ENCODE assay signal across 10 cellular contexts in the genomic region with DNA sequence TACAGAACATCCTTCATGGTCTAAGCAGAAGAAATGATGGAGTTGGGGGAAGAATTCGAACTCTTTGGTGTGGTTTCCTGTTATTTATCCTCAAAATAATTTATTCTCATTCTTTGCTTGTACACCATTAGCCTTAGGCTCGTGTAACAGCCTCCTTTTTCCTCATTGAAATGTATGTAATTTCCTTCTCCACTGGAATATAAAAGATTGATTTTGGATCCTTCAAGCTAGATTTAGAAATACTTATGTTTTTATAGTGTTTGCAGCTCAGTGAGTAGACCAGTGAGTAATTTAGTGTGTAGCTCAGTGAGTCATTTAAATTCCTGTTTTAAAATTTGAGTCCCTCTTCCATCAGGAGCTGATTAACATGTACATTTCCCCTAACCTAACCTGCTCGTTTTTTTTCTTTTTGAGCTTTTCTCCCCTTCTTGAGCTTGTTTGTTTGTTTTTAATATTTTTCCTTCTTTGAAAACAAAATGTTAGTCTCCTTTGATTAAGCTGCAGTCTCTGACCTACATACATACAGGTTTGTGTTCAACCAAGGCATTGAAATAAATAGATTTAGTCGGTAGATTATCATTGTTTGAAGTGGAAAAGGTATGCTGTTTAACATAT. TPM values are rescaled to one million over a fixed set of nuclear protein-coding genes. Genes with fewer than 3 reads are reported as not detected.
DNase-seq lines count a peak whose midpoint lies in the region; ATAC-seq, FAIRE-seq and TF ChIP-seq lines count a peak whose summit lies in the region.
"Had no signal": no experiment of that assay in that cellular context is flagged by ENCODE, and none has a peak within 500 bp of the region (broad histone marks: within the 10 kb centered on the region; RNA-seq: fewer than 3 reads in every experiment).

No MANE protein-coding gene starts in this region.

- H3K36me3 ChIP-seq in endocrine pancreas (ENCODE audit: control insufficient read depth, insufficient read depth, low read length) (no peaks in the 10 kb centered on the region), osteoblast (ENCODE audit: insufficient read depth, low read length) (no peaks in the 10 kb centered on the region)

- H2AFZ ChIP-seq in osteoblast (ENCODE audit: low read length): no peak overlapping the region

- no peak for ATAC-seq in HG03457 (IDR thresholded peaks at IDR 0.05; ENCODE audit: unreplicated experiment)

- FAIRE-seq in G401.6 (lab: Jason Lieb, UNC): peak; percentile 52
- FAIRE-seq: GM12891 had no signal

- no peak overlapping the region for H3K9ac ChIP-seq in endocrine pancreas (ENCODE audit: control insufficient read depth, insufficient read depth, low read length)

- peak overlapping the region; percentile 73 for H3K4me2 ChIP-seq in osteoblast (ENCODE audit: insufficient read depth, low read length)

- H3K4me3 ChIP-seq in endocrine pancreas (ENCODE audit: control insufficient read depth, insufficient read depth, low read length): peak overlapping the region; percentile 30
- H3K4me3 ChIP-seq in osteoblast (ENCODE audit: insufficient read depth, low read length): peak overlapping the region; percentile 25
- H3K4me3 ChIP-seq in coronary artery: no peak overlapping the region

- H3K27ac ChIP-seq in osteoblast (ENCODE audit: low read depth, low read length) (peak overlapping the region; percentile 84), coronary artery (no peak overlapping the region)

- H3K9me3 ChIP-seq in endocrine pancreas (ENCODE audit: control insufficient read depth, low read length) (no peaks in the 10 kb centered on the region), osteoblast (ENCODE audit: low read depth, low read length) (no peaks in the 10 kb centered on the region)

- peaks cover 31% of the 10 kb centered on the region for H4K20me1 ChIP-seq in osteoblast (ENCODE audit: insufficient read depth, low read length)

- H3K4me1 ChIP-seq in endocrine pancreas (ENCODE audit: control insufficient read depth, insufficient read depth, low read length) (peaks cover 37% of the 10 kb centered on the region), osteoblast (ENCODE audit: insufficient read depth, low read length) (peaks cover 57% of the 10 kb centered on the region)

- no peak for TF ChIP-seq CTCF in osteoblast (IDR thresholded peaks at IDR 0.05; ENCODE audit: extremely low read depth, low read depth, low read length)
- no peak for TF ChIP-seq CTCF in coronary artery (IDR thresholded peaks at IDR 0.05)

- peaks cover 98% of the 10 kb centered on the region for H3K79me2 ChIP-seq in osteoblast (ENCODE audit: insufficient read depth, low read length)

- DNase-seq in RPMI7951 (ENCODE audit: low read depth) (peak; percentile 63), osteoblast (ENCODE audit: insufficient read length, low spot score, missing footprints) (no peak), anterior cingulate cortex (lab: John Stamatoyannopoulos, UW) (no peak), coronary artery (ENCODE audit: low spot score) (no peak)
- no peak for DNase-seq in stimulated activated CD4-positive, alpha-beta T cell treated with anti-CD3 and anti-CD28 coated beads, Interleukin-15, amount 100 ng/mL, for 24 hours
- DNase-seq: NCI-H1694 had no signal

- no peaks in the 10 kb centered on the region for H3K27me3 ChIP-seq in endocrine pancreas (ENCODE audit: control insufficient read depth, insufficient read depth, low read length)
- no peaks in the 10 kb centered on the region for H3K27me3 ChIP-seq in osteoblast (ENCODE audit: insufficient read depth, low read length)

RNA-seq across cellular contexts. Expression of gene USP3, which starts 5.6 kb away (rescaled TPM):
- total RNA-seq in RPMI7951 (2014; rRNA removed; shearing (Covaris generic)): 28.2 and 39.3 TPM in 2 replicates
- total RNA-seq in osteoblast: 60.1 and 60.7 TPM in 2 replicates
